ENCODE assay signal across 9 cellular contexts in genomic region chr12:55972045-55972843, GRCh38. TPM values are rescaled to one million over a fixed set of nuclear protein-coding genes. Genes with fewer than 3 reads are reported as not detected.
DNase-seq lines count a peak whose midpoint lies in the region; ATAC-seq and TF ChIP-seq lines count a peak whose summit lies in the region.
"Had no signal": no experiment of that assay in that cellular context is flagged by ENCODE, and none has a peak within 500 bp of the region (broad histone marks: within the 10 kb centered on the region; RNA-seq: fewer than 3 reads in every experiment).

No MANE protein-coding gene starts in this region.

- peaks cover 18% of the 10 kb centered on the region for H3K36me3 Mint-ChIP-seq in activated naive CD8-positive, alpha-beta T cell treated with anti-CD3 and anti-CD28 coated beads for 36 hours
- peaks cover 28% of the 10 kb centered on the region for H3K36me3 Mint-ChIP-seq in activated naive CD8-positive, alpha-beta T cell treated with anti-CD3 and anti-CD28 coated beads, Interleukin-2, amount 50 U/mL, for 24 hours (ENCODE audit: low read depth)
- peaks cover 33% of the 10 kb centered on the region for H3K36me3 Mint-ChIP-seq in activated T-helper 2 cell treated with anti-CD3 and anti-CD28 coated beads, Interferon-gamma antibody, Interleukin-2, Interleukin-4, amounts not matched to agents 10 μg/mL and 5 μg/mL and 100 μg/mL, durations not matched to agents 14 hours and 24 hours and 36 hours (ENCODE audit: low read depth)

- H3K27ac ChIP-seq in transverse colon: peak overlapping the region; percentile 93 to 98 (median 94)

- TF ChIP-seq CTCF in transverse colon (IDR thresholded peaks at IDR 0.05): no peak

- no peaks in the 10 kb centered on the region for H3K27me3 ChIP-seq in transverse colon

- H3K27me3 Mint-ChIP-seq in activated naive CD8-positive, alpha-beta T cell treated with anti-CD3 and anti-CD28 coated beads for 36 hours: no peaks in the 10 kb centered on the region
- no peaks in the 10 kb centered on the region for H3K27me3 Mint-ChIP-seq in activated naive CD8-positive, alpha-beta T cell treated with anti-CD3 and anti-CD28 coated beads, Interleukin-2, amount 50 U/mL, for 24 hours
- no peaks in the 10 kb centered on the region for H3K27me3 Mint-ChIP-seq in activated T-helper 2 cell treated with anti-CD3 and anti-CD28 coated beads, Interferon-gamma antibody, Interleukin-2, Interleukin-4, amounts not matched to agents 10 μg/mL and 5 μg/mL and 100 μg/mL, durations not matched to agents 14 hours and 24 hours and 36 hours (ENCODE audit: low read depth)

- no peaks in the 10 kb centered on the region for H3K9me3 Mint-ChIP-seq in activated naive CD8-positive, alpha-beta T cell treated with anti-CD3 and anti-CD28 coated beads for 36 hours
- no peaks in the 10 kb centered on the region for H3K9me3 Mint-ChIP-seq in activated naive CD8-positive, alpha-beta T cell treated with anti-CD3 and anti-CD28 coated beads, Interleukin-2, amount 50 U/mL, for 24 hours
- H3K9me3 Mint-ChIP-seq in activated T-helper 2 cell treated with anti-CD3 and anti-CD28 coated beads, Interferon-gamma antibody, Interleukin-2, Interleukin-4, amounts not matched to agents 10 μg/mL and 5 μg/mL and 100 μg/mL, durations not matched to agents 14 hours and 24 hours and 36 hours: no peaks in the 10 kb centered on the region

- H3K4me3 ChIP-seq in transverse colon: peak overlapping the region in 3 of 4 donors; percentile 46 to 72 (median 57)

- peaks cover 32% of the 10 kb centered on the region for H3K4me1 Mint-ChIP-seq in activated naive CD8-positive, alpha-beta T cell treated with anti-CD3 and anti-CD28 coated beads for 36 hours
- H3K4me1 Mint-ChIP-seq in activated naive CD8-positive, alpha-beta T cell treated with anti-CD3 and anti-CD28 coated beads, Interleukin-2, amount 50 U/mL, for 24 hours: peaks cover 29% of the 10 kb centered on the region
- H3K4me1 Mint-ChIP-seq in activated T-helper 2 cell treated with anti-CD3 and anti-CD28 coated beads, Interferon-gamma antibody, Interleukin-2, Interleukin-4, amounts not matched to agents 10 μg/mL and 5 μg/mL and 100 μg/mL, durations not matched to agents 14 hours and 24 hours and 36 hours (ENCODE audit: low read depth): peaks cover 38% of the 10 kb centered on the region

- in situ Hi-C loops in transverse colon (cut with MboI; ENCODE audit: low pct_ligation_motif_present in 1 of 4, low pct_unique_long_range_greater_than_20kb in 1 of 4, low sequenced_read_pairs in 3 of 4): no loop called here

- peak overlapping the region; percentile 8 for H3K27ac Mint-ChIP-seq in activated naive CD8-positive, alpha-beta T cell treated with anti-CD3 and anti-CD28 coated beads for 36 hours
- no peak overlapping the region for H3K27ac Mint-ChIP-seq in activated naive CD8-positive, alpha-beta T cell treated with anti-CD3 and anti-CD28 coated beads, Interleukin-2, amount 50 U/mL, for 24 hours
- peak overlapping the region; percentile 40 for H3K27ac Mint-ChIP-seq in activated T-helper 2 cell treated with anti-CD3 and anti-CD28 coated beads, Interferon-gamma antibody, Interleukin-2, Interleukin-4, amounts not matched to agents 10 μg/mL and 5 μg/mL and 100 μg/mL, durations not matched to agents 14 hours and 24 hours and 36 hours

- no peak for TF ChIP-seq EP300 in transverse colon (IDR thresholded peaks at IDR 0.05; ENCODE audit: low read depth)

- H3K4me3 Mint-ChIP-seq in activated naive CD8-positive, alpha-beta T cell treated with anti-CD3 and anti-CD28 coated beads for 36 hours: no peak overlapping the region
- no peak overlapping the region for H3K4me3 Mint-ChIP-seq in activated naive CD8-positive, alpha-beta T cell treated with anti-CD3 and anti-CD28 coated beads, Interleukin-2, amount 50 U/mL, for 24 hours
- H3K4me3 Mint-ChIP-seq in activated T-helper 2 cell treated with anti-CD3 and anti-CD28 coated beads, Interferon-gamma antibody, Interleukin-2, Interleukin-4, amounts not matched to agents 10 μg/mL and 5 μg/mL and 100 μg/mL, durations not matched to agents 14 hours and 24 hours and 36 hours (ENCODE audit: low read depth): no peak overlapping the region

- intact Hi-C loops in activated T-helper 2 cell treated with anti-CD3 and anti-CD28 coated beads, Interferon-gamma antibody, Interleukin-2, Interleukin-4, amounts not matched to agents 10 μg/mL and 5 μg/mL and 100 μg/mL, durations not matched to agents 14 hours and 24 hours and 36 hours (cut with micrococcal nuclease): no loop called here
- intact Hi-C loops in transverse colon (cut with DNase I; ENCODE audit: low total_unique reads): no loop called here

- TF ChIP-seq POLR2A in transverse colon (IDR thresholded peaks at IDR 0.05): no peak

- no peaks in the 10 kb centered on the region for H3K9me3 ChIP-seq in transverse colon

- no peak for DNase-seq in activated naive CD8-positive, alpha-beta T cell treated with anti-CD3 and anti-CD28 coated beads for 36 hours
- no peak for DNase-seq in activated naive CD8-positive, alpha-beta T cell treated with anti-CD3 and anti-CD28 coated beads, Interleukin-2, amount 50 U/mL, for 24 hours
- no peak for DNase-seq in activated T-helper 2 cell treated with anti-CD3 and anti-CD28 coated beads, Interferon-gamma antibody, Interleukin-2, Interleukin-4, amounts not matched to agents 10 μg/mL and 5 μg/mL and 100 μg/mL, durations not matched to agents 14 hours and 24 hours and 36 hours (ENCODE audit: low spot score)
- DNase-seq in islet precursor cell (peak; percentile 84), transverse colon (no peak), midbrain (lab: John Stamatoyannopoulos, UW) (no peak), NK-92 (lab: John Stamatoyannopoulos, UW; ENCODE audit: unreplicated experiment) (no peak)
- DNase-seq: SHP77 treated with DMSO at 0.1 percent for 48 hours had no signal

- no peaks in the 10 kb centered on the region for H3K36me3 ChIP-seq in transverse colon

- H3K4me1 ChIP-seq in transverse colon: peaks cover 6 to 48% (median 28%) of the 10 kb centered on the region in 4 donors

- ATAC-seq in activated naive CD8-positive, alpha-beta T cell treated with anti-CD3 and anti-CD28 coated beads, Interleukin-2, amount 50 U/mL, for 24 hours: no peak
- no peak for ATAC-seq in HG03045 (IDR thresholded peaks at IDR 0.05; ENCODE audit: unreplicated experiment)

- 29 to 46% methylated on average over 2 to 4 of the region's 4 CpGs for WGBS in transverse colon (ENCODE audit: low coverage in 1 of 2), 2 donors

RNA-seq across cellular contexts. Expression of gene RAB5B, which starts 1.6 kb away (rescaled TPM):
- 10 to 100 TPM; 24.5 to 25.3 TPM for total RNA-seq in activated naive CD8-positive, alpha-beta T cell treated with anti-CD3 and anti-CD28 coated beads for 36 hours
- 47.9 and 51.0 TPM in 2 replicates for total RNA-seq in activated T-helper 2 cell treated with anti-CD3 and anti-CD28 coated beads, Interferon-gamma antibody, Interleukin-2, Interleukin-4, amounts not matched to agents 10 μg/mL and 5 μg/mL and 100 μg/mL, durations not matched to agents 14 hours and 24 hours and 36 hours
- total RNA-seq in transverse colon: 10 to 100 TPM; 66.3 to 97.5 (median 88.4) TPM

RNA-seq across cellular contexts. Expression of gene CDK2, which starts 5.6 kb away (rescaled TPM):
- 100 to 1,000 TPM; 111 to 120 TPM for total RNA-seq in activated naive CD8-positive, alpha-beta T cell treated with anti-CD3 and anti-CD28 coated beads for 36 hours
- total RNA-seq in activated T-helper 2 cell treated with anti-CD3 and anti-CD28 coated beads, Interferon-gamma antibody, Interleukin-2, Interleukin-4, amounts not matched to agents 10 μg/mL and 5 μg/mL and 100 μg/mL, durations not matched to agents 14 hours and 24 hours and 36 hours: 116 and 121 TPM in 2 replicates
- 10 to 100 TPM in 3 of 4 donors, 1 to 10 TPM in 1; 6.7 to 22.3 (median 11.1) TPM for total RNA-seq in transverse colon

RNA-seq across cellular contexts. Expression of gene PMEL, which starts 6.4 kb away (rescaled TPM):
- under 1 TPM; 0.25 to 0.28 TPM for total RNA-seq in activated naive CD8-positive, alpha-beta T cell treated with anti-CD3 and anti-CD28 coated beads for 36 hours
- total RNA-seq in activated T-helper 2 cell treated with anti-CD3 and anti-CD28 coated beads, Interferon-gamma antibody, Interleukin-2, Interleukin-4, amounts not matched to agents 10 μg/mL and 5 μg/mL and 100 μg/mL, durations not matched to agents 14 hours and 24 hours and 36 hours: 0.32 and 0.37 TPM in 2 replicates
- 1 to 10 TPM in 3 of 4 donors, not detected in 1; 2.4 to 7.0 (median 4.9) TPM for total RNA-seq in transverse colon

RNA-seq across cellular contexts. Expression of gene SUOX, which starts 24.8 kb away (rescaled TPM):
- total RNA-seq in activated naive CD8-positive, alpha-beta T cell treated with anti-CD3 and anti-CD28 coated beads for 36 hours: 1 to 10 TPM; 4.6 to 4.9 TPM
- 19.9 and 21.2 TPM in 2 replicates for total RNA-seq in activated T-helper 2 cell treated with anti-CD3 and anti-CD28 coated beads, Interferon-gamma antibody, Interleukin-2, Interleukin-4, amounts not matched to agents 10 μg/mL and 5 μg/mL and 100 μg/mL, durations not matched to agents 14 hours and 24 hours and 36 hours
- 10 to 100 TPM; 30.1 to 45.3 (median 33.9) TPM for total RNA-seq in transverse colon

RNA-seq across cellular contexts. Expression of gene DGKA, which starts 41.3 kb away (rescaled TPM):
- 100 to 1,000 TPM; 236 TPM for total RNA-seq in activated naive CD8-positive, alpha-beta T cell treated with anti-CD3 and anti-CD28 coated beads for 36 hours
- total RNA-seq in activated T-helper 2 cell treated with anti-CD3 and anti-CD28 coated beads, Interferon-gamma antibody, Interleukin-2, Interleukin-4, amounts not matched to agents 10 μg/mL and 5 μg/mL and 100 μg/mL, durations not matched to agents 14 hours and 24 hours and 36 hours: 218 and 242 TPM in 2 replicates
- total RNA-seq in transverse colon: 100 to 1,000 TPM; 101 to 268 (median 138) TPM
